8 cellular contexts compared by ENCODE assay signal in the genomic region with DNA sequence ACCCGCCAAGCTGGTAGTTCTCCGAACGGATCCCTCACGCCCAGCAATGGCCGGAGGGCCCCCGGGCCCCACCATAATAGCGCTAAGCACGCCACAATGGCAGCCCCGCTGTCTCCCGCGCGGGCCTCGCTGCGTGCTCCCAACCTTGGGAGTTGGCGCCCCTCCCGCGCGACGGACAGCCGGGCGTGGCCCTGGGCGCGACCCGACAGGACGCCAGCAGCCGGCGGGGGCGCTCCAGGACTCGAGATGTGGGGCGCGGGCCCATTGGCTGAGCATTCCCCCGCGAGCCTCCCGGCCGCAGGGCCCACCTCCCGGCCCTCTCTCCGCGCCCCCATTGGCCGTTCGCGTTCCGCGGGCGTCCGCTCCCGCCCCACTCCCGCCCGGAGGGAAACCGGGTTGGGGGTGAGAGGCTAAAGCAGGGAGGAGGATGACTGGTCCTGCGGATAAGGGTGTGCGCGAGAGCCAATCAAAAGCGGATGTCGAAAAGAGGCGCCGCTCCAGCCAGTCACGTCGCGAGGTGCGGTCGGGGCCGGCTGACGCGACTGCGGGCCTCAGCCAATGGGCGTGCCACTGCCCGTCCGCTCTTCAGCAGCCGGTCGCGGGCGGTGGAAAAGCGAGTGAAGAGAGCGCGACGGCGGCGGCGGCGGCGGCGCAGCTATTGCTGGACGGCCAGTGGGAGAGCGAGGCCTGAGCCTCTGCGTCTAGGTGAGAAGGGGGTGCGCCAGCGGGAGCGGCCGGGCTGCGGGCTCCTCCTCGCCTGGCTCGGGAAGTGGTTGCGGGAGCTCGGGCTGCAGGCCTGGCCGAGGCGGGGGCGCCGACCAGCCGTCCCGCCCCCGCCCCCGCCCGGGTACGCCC. TPM values are rescaled to one million over a fixed set of nuclear protein-coding genes. Genes with fewer than 3 reads are reported as not detected.
A peak's percentile ranks its signal among the peaks of the same experiment; 100 is the strongest.
DNase-seq lines count a peak whose midpoint lies in the region; FAIRE-seq and TF ChIP-seq lines count a peak whose summit lies in the region.

A gene with protein sequence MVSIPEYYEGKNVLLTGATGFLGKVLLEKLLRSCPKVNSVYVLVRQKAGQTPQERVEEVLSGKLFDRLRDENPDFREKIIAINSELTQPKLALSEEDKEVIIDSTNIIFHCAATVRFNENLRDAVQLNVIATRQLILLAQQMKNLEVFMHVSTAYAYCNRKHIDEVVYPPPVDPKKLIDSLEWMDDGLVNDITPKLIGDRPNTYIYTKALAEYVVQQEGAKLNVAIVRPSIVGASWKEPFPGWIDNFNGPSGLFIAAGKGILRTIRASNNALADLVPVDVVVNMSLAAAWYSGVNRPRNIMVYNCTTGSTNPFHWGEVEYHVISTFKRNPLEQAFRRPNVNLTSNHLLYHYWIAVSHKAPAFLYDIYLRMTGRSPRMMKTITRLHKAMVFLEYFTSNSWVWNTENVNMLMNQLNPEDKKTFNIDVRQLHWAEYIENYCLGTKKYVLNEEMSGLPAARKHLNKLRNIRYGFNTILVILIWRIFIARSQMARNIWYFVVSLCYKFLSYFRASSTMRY (plus strand): TSS at position 567 of the 855 bp plus-strand sequence. CDS start 26,098 bp downstream, outside the sequence.

- peak within 1 kb of the TSS; percentile 98 for H3K27ac Mint-ChIP-seq in activated naive CD4-positive, alpha-beta T cell treated with anti-CD3 and anti-CD28 coated beads, Interleukin-2, amount 10 ng/mL, durations not matched to agents 7 days and 5 days

- H3K4me3 Mint-ChIP-seq in activated naive CD4-positive, alpha-beta T cell treated with anti-CD3 and anti-CD28 coated beads, Interleukin-2, amount 10 ng/mL, durations not matched to agents 7 days and 5 days: peak within 1 kb of the TSS; percentile 99

- CTCF ChIA-PET in activated naive CD4-positive, alpha-beta T cell treated with anti-CD3 and anti-CD28 coated beads, Interleukin-2, amount 10 ng/mL, durations not matched to agents 7 days and 5 days (lab: Charles Lee): interaction anchor here (1.0 to 1.2 kb wide), 5 partner anchors 8 to 25 kb away, joined by 3 read pairs; no protein-coding TSS in a partner anchor

- peak; percentile 64 for FAIRE-seq in frontal cortex (lab: Jason Lieb, UNC)

- peaks cover 21% of the 10 kb centered on the region for H3K36me3 Mint-ChIP-seq in activated naive CD4-positive, alpha-beta T cell treated with anti-CD3 and anti-CD28 coated beads, Interleukin-2, amount 10 ng/mL, durations not matched to agents 7 days and 5 days

- peaks cover 17% of the 10 kb centered on the region for H3K27me3 Mint-ChIP-seq in activated naive CD4-positive, alpha-beta T cell treated with anti-CD3 and anti-CD28 coated beads, Interleukin-2, amount 10 ng/mL, durations not matched to agents 7 days and 5 days

- peak; percentile 44 for TF ChIP-seq CTCF in HFF-Myc (IDR thresholded peaks at IDR 0.05; ENCODE audit: low read depth, low read length, missing control alignments)

- H3K4me1 Mint-ChIP-seq in activated naive CD4-positive, alpha-beta T cell treated with anti-CD3 and anti-CD28 coated beads, Interleukin-2, amount 10 ng/mL, durations not matched to agents 7 days and 5 days: peaks cover 44% of the 10 kb centered on the region

- no peaks in the 10 kb centered on the region for H3K9me3 Mint-ChIP-seq in activated naive CD4-positive, alpha-beta T cell treated with anti-CD3 and anti-CD28 coated beads, Interleukin-2, amount 10 ng/mL, durations not matched to agents 7 days and 5 days

- H3K4me3 ChIP-seq in GM08714 (ENCODE audit: low read length) (peak within 1 kb of the TSS; percentile 82), HFF-Myc (replicated peaks; ENCODE audit: low read depth, low read length) (peak within 1 kb of the TSS; percentile 81)

- DNase-seq in HFF-Myc (ENCODE audit: extremely low read depth, low read depth): peak; percentile 96
- peak; percentile 98 for DNase-seq in NAMALWA (ENCODE audit: low spot score)
- peak; percentile 99 for DNase-seq in SK-N-DZ (ENCODE audit: low spot score)
- peak; percentile 98 for DNase-seq in activated naive CD4-positive, alpha-beta T cell treated with anti-CD3 and anti-CD28 coated beads, Interleukin-2, amount 10 ng/mL, durations not matched to agents 7 days and 5 days
- peak; percentile 97 for DNase-seq in frontal cortex (ENCODE audit: low spot score in 2 of 2)
- peak; percentile 97 for DNase-seq in non-pigmented ciliary epithelial cell (ENCODE audit: low read depth)
- peak; percentile 98 for DNase-seq in superior temporal gyrus (ENCODE audit: extremely low spot score)

RNA-seq across cellular contexts. Expression of the gene that starts here (rescaled TPM):
- 42.5 and 45.6 TPM in 2 replicates for polyA plus RNA-seq in SK-N-DZ (2014; cell fraction: cytosol; rRNA removed)
- polyA plus RNA-seq in SK-N-DZ (2014; cell fraction: nucleus; rRNA removed): 76.6 and 97.6 TPM in 2 replicates
- 73.0 TPM for total RNA-seq in frontal cortex

Comparison
In these comparisons a context has a peak if more than half of its experiments do, and no peak if none do; other contexts are left out.
1. Peak in every context shown above with its lines: DNase-seq and H3K4me3 ChIP-seq.